1 cellular context compared by ENCODE assay signal in the genomic region with DNA sequence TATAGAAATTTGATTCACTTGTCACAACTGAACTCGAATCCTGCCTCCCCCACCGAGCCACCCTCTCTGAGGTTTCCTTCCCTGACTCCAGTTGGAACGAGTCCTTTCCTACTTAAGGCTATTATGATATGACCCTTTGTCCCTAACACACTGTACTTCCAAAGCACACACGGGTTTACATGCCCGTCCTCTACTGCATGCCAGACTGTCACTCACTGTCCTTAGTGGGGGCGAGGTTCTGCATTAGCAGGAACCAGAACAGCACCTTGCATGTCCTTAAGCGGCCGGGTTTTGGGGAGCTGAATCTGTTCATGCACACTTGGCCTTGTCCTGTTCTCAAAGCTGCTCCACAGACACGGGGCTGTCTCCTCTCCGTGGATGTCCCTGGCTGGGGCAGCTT.
TF ChIP-seq lines count a peak whose summit lies in the region.

No MANE protein-coding gene starts in this region.

TF ChIP-seq in GM23338, 12 proteins besides CTCF, POLR2A, EP300 and RAD21 (continued from another document):
- no peak for TF ChIP-seq CREB1 (CRISPR knock-in tag; IDR thresholded peaks at IDR 0.05; ENCODE audit: low read depth)
- no peak for TF ChIP-seq ZNF114 (CRISPR knock-in tag; IDR thresholded peaks at IDR 0.05)
